Comparison of ENCODE assay signal across 18 cellular contexts in genomic region chr18:22839488-22839930, GRCh38.
A peak's percentile ranks its signal among the peaks of the same experiment; 100 is the strongest.
DNase-seq lines count a peak whose midpoint lies in the region; ATAC-seq, FAIRE-seq and TF ChIP-seq lines count a peak whose summit lies in the region.
"Had no signal": no experiment of that assay in that cellular context is flagged by ENCODE, and none has a peak within 500 bp of the region (broad histone marks: within the 10 kb centered on the region; RNA-seq: fewer than 3 reads in every experiment).

No MANE protein-coding gene starts in this region.

- no peak overlapping the region for H2AFZ ChIP-seq in PC-9

- no peaks in the 10 kb centered on the region for H3K27me3 ChIP-seq in PC-9 (ENCODE audit: insufficient read depth, low read depth)

- no peak overlapping the region for H3K4me2 ChIP-seq in PC-9

- CTCF ChIA-PET in PC-9 (lab: Charles Lee): interaction anchor here (0.8 kb wide), 1 partner anchor 26 kb away, joined by 5 read pairs; no protein-coding TSS in a partner anchor

- H3K9me3 ChIP-seq in mucosa of descending colon (no peaks in the 10 kb centered on the region), PC-9 (ENCODE audit: insufficient read depth, low read depth) (no peaks in the 10 kb centered on the region)

- FAIRE-seq in GM19239 (lab: Jason Lieb, UNC): no peak
- FAIRE-seq: colon, endometrium had no signal

- DNase-seq in GM20000 (ENCODE audit: low spot score) (peak; percentile 11), NCI-H82 (lab: John Stamatoyannopoulos, UW) (peak; percentile 72), mucosa of descending colon (no peak), NCI-H2227 (lab: John Stamatoyannopoulos, UW; ENCODE audit: unreplicated experiment) (no peak), GM19239 (ENCODE audit: insufficient read length, low spot score) (no peak), PC-9 (no peak), medulla oblongata (ENCODE audit: extremely low spot score) (no peak)
- DNase-seq: activated T-cell treated with anti-CD3 and anti-CD28 coated beads, Interleukin-2, amount 50 U/mL, for 24 hours; HCEC 1CT; hippocampal formation; islet precursor cell; NCI-H2171; stimulated activated CD4-positive, alpha-beta T cell treated with anti-CD3 and anti-CD28 coated beads, Interleukin-2, amount 100 ng/mL, for 48 hours; substantia nigra had no signal

- no peaks in the 10 kb centered on the region for H3K36me3 ChIP-seq in mucosa of descending colon (ENCODE audit: low read depth)
- H3K36me3 ChIP-seq in PC-9 (ENCODE audit: low read depth): no peaks in the 10 kb centered on the region

- no peak overlapping the region for H3K27ac ChIP-seq in PC-9
- H3K27ac ChIP-seq: RWPE1 had no signal

- H3K4me3 ChIP-seq in mucosa of descending colon: no peak overlapping the region
- no peak overlapping the region for H3K4me3 ChIP-seq in PC-9

- POLR2A ChIA-PET in PC-9 (lab: Charles Lee; ENCODE audit: unreplicated experiment): interaction anchor here (0.5 kb wide), 1 partner anchor 35 kb away, joined by 15 read pairs; no protein-coding TSS in a partner anchor

- intact Hi-C loops in mucosa of descending colon (cut with DNase I, micrococcal nuclease): no loop called here
- intact Hi-C loops in PC-9 (cut with micrococcal nuclease; ENCODE audit: unreplicated experiment): no loop called here

- peak; percentile 40 for ATAC-seq in GM18498 (IDR thresholded peaks at IDR 0.05; ENCODE audit: unreplicated experiment)
- peak; percentile 84 for ATAC-seq in mucosa of descending colon

- peaks cover 7% of the 10 kb centered on the region for H3K4me1 ChIP-seq in mucosa of descending colon (ENCODE audit: low read depth)
- H3K4me1 ChIP-seq in PC-9 (replicated peaks; ENCODE audit: insufficient read depth): peaks cover 21% of the 10 kb centered on the region

- no peaks in the 10 kb centered on the region for H3K9me2 ChIP-seq in PC-9 (ENCODE audit: insufficient read depth)

- TF ChIP-seq CTCF in GM20000 (IDR thresholded peaks at IDR 0.05; ENCODE audit: extremely low read depth, missing control alignments): no peak
- no peak for TF ChIP-seq CTCF in mucosa of descending colon (IDR thresholded peaks at IDR 0.05)
- no peak for TF ChIP-seq CTCF in PC-9 (conservative IDR thresholded peaks at IDR 0.05)

- no TSS peak for BruUV-seq in PC-9 (replicated peaks; lab: Mats Ljungman, UMichigan)

- no peaks in the 10 kb centered on the region for H3K79me2 ChIP-seq in PC-9 (ENCODE audit: low read depth)

- H3F3A ChIP-seq in PC-9 (ENCODE audit: insufficient read depth, low read depth): no peaks in the 10 kb centered on the region

- H4K20me1 ChIP-seq in PC-9 (ENCODE audit: insufficient read depth): no peaks in the 10 kb centered on the region

Comparison
In these comparisons a context has a peak if more than half of its experiments do, and no peak if none do; other contexts are left out.
1. DNase-seq: peak in GM20000 (single experiment) and NCI-H82 (single experiment); none in mucosa of descending colon (0 of 3), NCI-H2227 (single experiment), GM19239 (single experiment), PC-9 (0 of 2) and medulla oblongata (single experiment).